16 cellular contexts compared by ENCODE assay signal in the genomic region with DNA sequence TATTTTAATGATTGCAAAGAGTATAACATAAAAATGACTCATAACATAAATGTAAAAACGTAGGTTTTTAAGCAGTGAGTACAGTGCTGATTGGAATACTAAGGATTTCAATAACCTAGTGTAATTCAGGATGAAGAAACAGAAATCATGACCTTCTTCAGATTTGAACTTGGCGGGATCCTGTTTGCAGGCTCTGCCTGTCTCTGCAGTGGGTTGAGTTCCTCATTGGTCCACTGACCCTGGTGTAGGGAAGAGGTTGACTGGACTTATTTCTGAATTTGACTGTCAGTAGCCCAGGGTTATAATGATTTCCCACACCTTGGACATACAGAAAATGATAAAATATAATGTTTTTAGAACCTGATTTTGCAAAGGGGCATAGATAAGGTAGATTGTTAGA.
"Had no signal": no experiment of that assay in that cellular context is flagged by ENCODE, and none has a peak within 500 bp of the region (broad histone marks: within the 10 kb centered on the region; RNA-seq: fewer than 3 reads in every experiment).

No MANE protein-coding gene starts in this region.

- ATAC-seq: mucosa of descending colon; naive thymus-derived CD8-positive, alpha-beta T cell; right cardiac atrium; stimulated activated naive CD8-positive, alpha-beta T cell treated with anti-CD3 and anti-CD28 coated beads, Interleukin-15, Interleukin-2, amounts not matched to agents 100 U/mL and 50 U/mL, for 24 hours had no signal

- H3K27me3 ChIP-seq: heart right ventricle, suprapubic skin had no signal

- H3K27me3 Mint-ChIP-seq: activated CD4-positive, alpha-beta T cell treated with anti-CD3 and anti-CD28 coated beads, Interleukin-2, amount 10 ng/mL, durations not matched to agents 7 days and 5 days; activated naive CD8-positive, alpha-beta T cell treated with anti-CD3 and anti-CD28 coated beads for 36 hours; naive thymus-derived CD8-positive, alpha-beta T cell; progenitor cell of endocrine pancreas had no signal

- FAIRE-seq: frontal cortex, islet of Langerhans had no signal

- H3K9me3 ChIP-seq: heart right ventricle, mucosa of descending colon, suprapubic skin had no signal

- H3K27ac ChIP-seq: dorsolateral prefrontal cortex, suprapubic skin had no signal

- H3K4me3 ChIP-seq: dorsolateral prefrontal cortex, heart right ventricle, mucosa of descending colon, suprapubic skin had no signal

- H3K4me1 Mint-ChIP-seq: activated CD4-positive, alpha-beta T cell treated with anti-CD3 and anti-CD28 coated beads, Interleukin-2, amount 10 ng/mL, durations not matched to agents 7 days and 5 days had no signal

- H3K27ac Mint-ChIP-seq: activated CD4-positive, alpha-beta T cell treated with anti-CD3 and anti-CD28 coated beads, Interleukin-2, amount 10 ng/mL, durations not matched to agents 7 days and 5 days; activated naive CD8-positive, alpha-beta T cell treated with anti-CD3 and anti-CD28 coated beads for 36 hours; activated T-helper 1 cell treated with anti-CD3 and anti-CD28 coated beads, Interleukin-12 subunit alpha, Interleukin-12 subunit beta, Interleukin-2, Interleukin-4 antibody, amounts not matched to agents 30 ng/mL and 10 ng/mL and 1 ng/mL, durations not matched to agents 14 hours and 24 hours and 36 hours; endodermal cell; progenitor cell of endocrine pancreas; T-helper 2 cell treated with Interferon-gamma antibody and Interleukin-4, amounts not matched to agents 5 μg/mL and 100 μg/mL, for 36 hours had no signal

- H3K4me3 Mint-ChIP-seq: activated CD4-positive, alpha-beta T cell treated with anti-CD3 and anti-CD28 coated beads, Interleukin-2, amount 10 ng/mL, durations not matched to agents 7 days and 5 days; activated naive CD8-positive, alpha-beta T cell treated with anti-CD3 and anti-CD28 coated beads for 36 hours; activated T-helper 1 cell treated with anti-CD3 and anti-CD28 coated beads, Interleukin-12 subunit alpha, Interleukin-12 subunit beta, Interleukin-2, Interleukin-4 antibody, amounts not matched to agents 30 ng/mL and 10 ng/mL and 1 ng/mL, durations not matched to agents 14 hours and 24 hours and 36 hours; endodermal cell; naive thymus-derived CD8-positive, alpha-beta T cell; T-helper 2 cell treated with Interferon-gamma antibody and Interleukin-4, amounts not matched to agents 5 μg/mL and 100 μg/mL, for 36 hours had no signal

- DNase-seq: activated CD4-positive, alpha-beta T cell treated with anti-CD3 and anti-CD28 coated beads, Interleukin-2, amount 10 ng/mL, durations not matched to agents 7 days and 5 days; activated CD8-positive, alpha-beta memory T cell treated with anti-CD3 and anti-CD28 coated beads for 24 hours; activated naive CD8-positive, alpha-beta T cell treated with anti-CD3 and anti-CD28 coated beads for 36 hours; dorsolateral prefrontal cortex; endodermal cell; heart right ventricle; mucosa of descending colon; naive thymus-derived CD8-positive, alpha-beta T cell; right cardiac atrium; stimulated activated naive CD8-positive, alpha-beta T cell treated with anti-CD3 and anti-CD28 coated beads, Interleukin-15, Interleukin-2, amounts not matched to agents 100 U/mL and 50 U/mL, for 24 hours had no signal

- H3K36me3 ChIP-seq: heart right ventricle, suprapubic skin had no signal
